In the genomic region with DNA sequence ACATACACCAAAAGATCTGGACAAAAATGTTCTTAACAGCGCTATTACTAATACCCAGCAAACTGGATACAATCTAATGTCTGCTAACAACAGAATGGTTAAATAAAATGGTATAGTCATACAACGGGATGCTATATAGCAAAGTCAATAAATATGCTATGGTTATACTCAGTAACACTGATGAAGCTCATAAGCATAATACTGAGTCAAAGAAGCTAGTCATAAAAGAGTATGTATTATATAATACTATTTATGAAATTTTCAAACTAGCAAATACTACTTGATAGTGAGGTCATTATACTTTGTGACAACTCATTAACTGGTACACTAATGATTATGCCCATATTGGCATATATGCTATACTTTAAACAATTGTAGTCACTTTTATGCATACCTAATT, we compare ENCODE assay signal across 21 cellular contexts. TPM values are rescaled to one million over a fixed set of nuclear protein-coding genes. Genes with fewer than 3 reads are reported as not detected.
"Had no signal": no experiment of that assay in that cellular context is flagged by ENCODE, and none has a peak within 500 bp of the region (broad histone marks: within the 10 kb centered on the region; RNA-seq: fewer than 3 reads in every experiment).

No MANE protein-coding gene starts in this region.

- ATAC-seq: gastroesophageal sphincter; left lung; lower lobe of right lung; natural killer cell treated with Interleukin-12 subunit alpha and Interleukin-12 subunit beta and Interleukin-15 and Interleukin-18, amount 100 ng/mL, for 72 hours had no signal

- H3K36me3 Mint-ChIP-seq: immature natural killer cell; mesothelial cell of epicardium; natural killer cell treated with Interleukin-12 subunit alpha and Interleukin-12 subunit beta and Interleukin-15 and Interleukin-18, amount 100 ng/mL, for 72 hours; neural progenitor cell had no signal

- H3K4me3 Mint-ChIP-seq: dendritic cell treated with granulocyte-macrophage colony-stimulating factor and Interleukin-4, amounts not matched to agents 40 ng/mL and 50 ng/mL, for 4 days; immature natural killer cell; memory B cell; mesothelial cell of epicardium; natural killer cell treated with Interleukin-12 subunit alpha and Interleukin-12 subunit beta and Interleukin-15 and Interleukin-18, amount 100 ng/mL, for 72 hours; neural progenitor cell had no signal

- DNase-seq: esophagus squamous epithelium; foreskin fibroblast; glutamatergic neuron; immature natural killer cell; lower lobe of right lung; nucleus accumbens; ovary; sigmoid colon; stimulated activated CD4-positive, alpha-beta T cell treated with anti-CD3 and anti-CD28 coated beads, Interleukin-2, amount 100 ng/mL, for 24 hours; stimulated activated CD4-positive, alpha-beta T cell treated with anti-CD3 and anti-CD28 coated beads, Interleukin-4, amount 100 ng/mL, for 4 hours; stimulated activated naive CD4-positive, alpha-beta T cell; stomach; trophoblast cell had no signal

- H3K27me3 Mint-ChIP-seq: dendritic cell treated with granulocyte-macrophage colony-stimulating factor and Interleukin-4, amounts not matched to agents 40 ng/mL and 50 ng/mL, for 4 days; memory B cell had no signal

- H3K4me1 Mint-ChIP-seq: immature natural killer cell, mesothelial cell of epicardium, neural progenitor cell had no signal

- H3K27ac Mint-ChIP-seq: dendritic cell treated with granulocyte-macrophage colony-stimulating factor and Interleukin-4, amounts not matched to agents 40 ng/mL and 50 ng/mL, for 4 days; immature natural killer cell; memory B cell; mesothelial cell of epicardium; natural killer cell treated with Interleukin-12 subunit alpha and Interleukin-12 subunit beta and Interleukin-15 and Interleukin-18, amount 100 ng/mL, for 72 hours; neural progenitor cell had no signal

- H3K9me3 Mint-ChIP-seq: dendritic cell treated with granulocyte-macrophage colony-stimulating factor and Interleukin-4, amounts not matched to agents 40 ng/mL and 50 ng/mL, for 4 days; immature natural killer cell; memory B cell; mesothelial cell of epicardium; natural killer cell treated with Interleukin-12 subunit alpha and Interleukin-12 subunit beta and Interleukin-15 and Interleukin-18, amount 100 ng/mL, for 72 hours had no signal

RNA-seq across cellular contexts. Expression of a gene that starts 7.4 kb away (rescaled TPM):
- total RNA-seq: epithelial cell of proximal tubule had no signal
